Comparison of ENCODE assay signal across 8 cellular contexts in the genomic region with DNA sequence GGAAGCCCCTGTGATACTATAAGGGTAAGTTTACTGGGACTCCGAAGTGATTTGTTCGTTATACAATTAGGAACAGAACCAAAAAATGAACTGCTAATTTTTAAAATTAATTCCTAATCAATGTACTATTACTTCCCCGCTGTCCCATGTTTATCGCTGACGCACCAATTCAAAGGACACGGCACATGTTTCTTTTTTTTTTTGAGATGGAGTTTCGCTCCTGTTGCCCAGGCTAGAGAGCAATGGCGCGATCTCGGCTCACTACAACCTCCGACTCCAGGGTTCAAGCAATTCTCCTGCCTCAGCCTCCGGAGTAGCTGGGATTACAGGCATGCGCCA. TPM values are rescaled to one million over a fixed set of nuclear protein-coding genes. Genes with fewer than 3 reads are reported as not detected.
A peak's percentile ranks its signal among the peaks of the same experiment; 100 is the strongest.
DNase-seq lines count a peak whose midpoint lies in the region; ATAC-seq, FAIRE-seq and TF ChIP-seq lines count a peak whose summit lies in the region.

No MANE protein-coding gene starts in this region.

- DNase-seq in activated CD8-positive, alpha-beta memory T cell treated with anti-CD3 and anti-CD28 coated beads, Interleukin-2, amount 10 ng/mL, durations not matched to agents 7 days and 5 days = no peak
- no peak for DNase-seq in activated CD8-positive, alpha-beta memory T cell treated with anti-CD3 and anti-CD28 coated beads for 24 hours
- DNase-seq in ascending aorta (ENCODE audit: low spot score in 2 of 2) (peak in 1 of 2 donors; percentile 50), HepG2 (ENCODE audit: low spot score) (no peak), thoracic aorta (ENCODE audit: low spot score) (no peak), germinal center (ENCODE audit: low spot score) (no peak)

- peak overlapping the region; percentile 99 for H3K27ac Mint-ChIP-seq in activated CD8-positive, alpha-beta memory T cell treated with anti-CD3 and anti-CD28 coated beads, Interleukin-2, amount 10 ng/mL, durations not matched to agents 7 days and 5 days

- H3K27me3 ChIP-seq in ascending aorta (no peaks in the 10 kb centered on the region), HepG2 (ENCODE audit: control insufficient read depth in 1 of 2, insufficient read depth in 2 of 2, low read length in 2 of 2) (no peaks in the 10 kb centered on the region; a peak in 1 of 5 replicates), thoracic aorta (replicated peaks; ENCODE audit: insufficient read depth) (no peaks in the 10 kb centered on the region)

- FAIRE-seq in HepG2 (lab: Jason Lieb, UNC) = no peak

- H3K27ac ChIP-seq in ascending aorta = peak overlapping the region; percentile 99 to 100
- peak overlapping the region; percentile 100 for H3K27ac ChIP-seq in HepG2 (ENCODE audit: extremely low read length, insufficient read depth, low read length)
- peak overlapping the region; percentile 97 to 100 for H3K27ac ChIP-seq in thoracic aorta

- BruUV-seq in HepG2 (replicated peaks; lab: Mats Ljungman, UMichigan) = no TSS peak

- intact Hi-C loops in ascending aorta (cut with DNase I) (loop anchor here (5.0 kb wide), 4 partner anchors 93 to 838 kb away; partner anchors contain the start of gene KDM7A), HepG2 (cut with micrococcal nuclease; ENCODE audit: unreplicated experiment) (loop anchor here (1.0 to 10.0 kb wide), 3 partner anchors 40 to 235 kb away; partner anchors contain the start of genes UBN2 and ZC3HAV1)

- H3K4me1 Mint-ChIP-seq in activated CD8-positive, alpha-beta memory T cell treated with anti-CD3 and anti-CD28 coated beads, Interleukin-2, amount 10 ng/mL, durations not matched to agents 7 days and 5 days = peaks cover 21% of the 10 kb centered on the region

- H3K36me3 ChIP-seq in ascending aorta (no peaks in the 10 kb centered on the region), HepG2 (replicated peaks in 1 of 2; ENCODE audit: control insufficient read depth in 1 of 2, insufficient read depth in 2 of 2, low read length in 2 of 2) (no peaks in the 10 kb centered on the region), thoracic aorta (no peaks in the 10 kb centered on the region)

- no peak for TF ChIP-seq POLR2A in HepG2 (IDR thresholded peaks at IDR 0.05; ENCODE audit: insufficient read depth in 1 of 2, low read depth in 2 of 2, low read length in 2 of 2)

- peaks cover 11% of the 10 kb centered on the region for H3K36me3 Mint-ChIP-seq in activated CD8-positive, alpha-beta memory T cell treated with anti-CD3 and anti-CD28 coated beads, Interleukin-2, amount 10 ng/mL, durations not matched to agents 7 days and 5 days

- no peak for TF ChIP-seq CTCF in ascending aorta (IDR thresholded peaks at IDR 0.05)
- no peak for TF ChIP-seq CTCF in HepG2 (CRISPR knock-in tag; IDR thresholded peaks at IDR 0.05)
- no peak for TF ChIP-seq CTCF in thoracic aorta (IDR thresholded peaks at IDR 0.05)

- peak overlapping the region; percentile 87 for H3K4me2 ChIP-seq in HepG2 (ENCODE audit: low read depth, low read length)

- peaks cover 3% of the 10 kb centered on the region for H3K9me3 Mint-ChIP-seq in activated CD8-positive, alpha-beta memory T cell treated with anti-CD3 and anti-CD28 coated beads, Interleukin-2, amount 10 ng/mL, durations not matched to agents 7 days and 5 days (ENCODE audit: low read depth)

- peaks cover 5% of the 10 kb centered on the region for H3K27me3 Mint-ChIP-seq in activated CD8-positive, alpha-beta memory T cell treated with anti-CD3 and anti-CD28 coated beads, Interleukin-2, amount 10 ng/mL, durations not matched to agents 7 days and 5 days

- H3K9me3 ChIP-seq in ascending aorta (peaks cover 0 to 5% of the 10 kb centered on the region in 2 donors), HepG2 (ENCODE audit: low read length) (no peaks in the 10 kb centered on the region), thoracic aorta (no peaks in the 10 kb centered on the region)

- no peak for ATAC-seq in activated CD8-positive, alpha-beta memory T cell treated with anti-CD3 and anti-CD28 coated beads, Interleukin-2, amount 10 ng/mL, durations not matched to agents 7 days and 5 days
- no peak for ATAC-seq in HepG2
- ATAC-seq in thoracic aorta (ENCODE audit: insufficient number of reproducible peaks, low FRiP score, low read depth) = no peak
- ATAC-seq in HG03135 (IDR thresholded peaks at IDR 0.05; ENCODE audit: unreplicated experiment) = no peak
- no peak for ATAC-seq in HG02970 (IDR thresholded peaks at IDR 0.05; ENCODE audit: low FRiP score, unreplicated experiment)

- H2AFZ ChIP-seq in HepG2 (ENCODE audit: low read length) = no peak overlapping the region

- WGBS in HepG2 (ENCODE audit: low lambda C conversion rate) = 93% methylated on average over 13 of the region's 13 CpGs

- H3K4me1 ChIP-seq in ascending aorta (peaks cover 0 to 6% of the 10 kb centered on the region in 2 donors), HepG2 (ENCODE audit: insufficient read depth, low read length) (peaks cover 26% of the 10 kb centered on the region), thoracic aorta (ENCODE audit: control insufficient read depth in 1 of 2, low read depth in 2 of 2) (peaks cover 6 to 14% of the 10 kb centered on the region in 2 donors)

- POLR2A ChIA-PET in HepG2 (lab: Yijun Ruan, JAX) = interaction anchor here (0.7 to 1.6 kb wide), 11 partner anchors 9 to 206 kb away, joined by 3 to 30 read pairs (median 3); partner anchors contain the start of genes LUC7L2 and UBN2

- no peak overlapping the region for H3K9ac ChIP-seq in HepG2 (ENCODE audit: insufficient read depth, low read depth, low read length)

- no peaks in the 10 kb centered on the region for H4K20me1 ChIP-seq in HepG2 (ENCODE audit: insufficient read depth, low read length)

- H3K4me3 ChIP-seq in ascending aorta (peak overlapping the region; percentile 77 to 87), HepG2 (replicated peaks in 1 of 3; ENCODE audit: insufficient read depth in 1 of 3, low read depth in 2 of 3, low read length in 3 of 3) (peak overlapping the region; percentile 22 to 92 (median 25); a peak in 4 of 6 replicates), thoracic aorta (peak overlapping the region; percentile 83)

- H3K79me2 ChIP-seq in HepG2 (ENCODE audit: insufficient read depth, low read length) = peaks cover 12% of the 10 kb centered on the region

- CTCF ChIA-PET in activated CD8-positive, alpha-beta memory T cell treated with anti-CD3 and anti-CD28 coated beads, Interleukin-2, amount 10 ng/mL, durations not matched to agents 7 days and 5 days (lab: Charles Lee) = interaction anchor here (0.8 to 1.8 kb wide), 7 partner anchors 20 to 453 kb away, joined by 3 to 6 read pairs (median 3); partner anchors contain the start of gene LUC7L2
- CTCF ChIA-PET in HepG2 (lab: Yijun Ruan, JAX; ENCODE audit: low intra/inter-chr PET ratio, low total read pairs) = no interaction called here

- H3K4me3 Mint-ChIP-seq in activated CD8-positive, alpha-beta memory T cell treated with anti-CD3 and anti-CD28 coated beads, Interleukin-2, amount 10 ng/mL, durations not matched to agents 7 days and 5 days = peak overlapping the region; percentile 91

- in situ Hi-C loops in HepG2 (cut with HindIII; ENCODE audit: extremely low pct_ligation_motif_present, low pct_unique_long_range_greater_than_20kb) = no loop called here

- TF ChIP-seq EP300 in HepG2 (IDR thresholded peaks at IDR 0.05; ENCODE audit: low read depth in 2 of 2, low read length in 2 of 2) (no peak), HepG2 (CRISPR knock-in tag; IDR thresholded peaks at IDR 0.05; ENCODE audit: borderline replicate concordance) (no peak)

- TF ChIP-seq RAD21 in HepG2 (CRISPR knock-in tag; IDR thresholded peaks at IDR 0.05) = no peak

RNA-seq across cellular contexts. Expression of gene FMC1, which starts 1.5 kb away (rescaled TPM):
- 1 to 10 TPM; 6.6 to 7.7 TPM for total RNA-seq in activated CD8-positive, alpha-beta memory T cell treated with anti-CD3 and anti-CD28 coated beads, Interleukin-2, amount 10 ng/mL, durations not matched to agents 7 days and 5 days
- total RNA-seq in ascending aorta (not detected), HepG2 (2016; rRNA removed; fragmentation: Illumina TruSeq; extraction: Trizol) (50.7 and 59.2 TPM in 2 replicates), thoracic aorta (10 to 100 TPM in 1 of 2 donors, 1 to 10 TPM in 1; 7.9 to 11.4 TPM)
- total RNA-seq in HepG2 (2016; cell fraction: cytosol; rRNA removed; fragmentation: Illumina TruSeq; extraction: Trizol; ENCODE audit: low read depth) = 9.0 and 17.2 TPM in 2 replicates
- 53.0 and 54.3 TPM in 2 replicates for total RNA-seq in HepG2 (2016; cell fraction: insoluble cytoplasmic fraction; rRNA removed; fragmentation: Illumina TruSeq; extraction: Trizol)
- 10.5 and 14.1 TPM in 2 replicates for total RNA-seq in HepG2 (2016; cell fraction: membrane; rRNA removed; fragmentation: Illumina TruSeq; extraction: Trizol)
- total RNA-seq in HepG2 (2016; cell fraction: nucleus; rRNA removed; fragmentation: Illumina TruSeq; extraction: Trizol) = 17.0 and 26.9 TPM in 2 replicates
- 37.3 and 39.2 TPM in 2 replicates for polyA plus RNA-seq in HepG2 (2011; rRNA removed)
- polyA plus RNA-seq in HepG2 (2011; cell fraction: cytosol; rRNA removed) = 39.8 and 50.1 TPM in 2 replicates
- polyA plus RNA-seq in HepG2 (2011; cell fraction: nucleus; rRNA removed) = 10.2 and 10.4 TPM in 2 replicates
- polyA plus RNA-seq in HepG2 (2012) = 27.8 and 33.2 TPM in 2 replicates
- 6.3 and 9.9 TPM in 2 replicates for polyA plus RNA-seq in HepG2 (2016; cell fraction: cytosol; fragmentation: Illumina TruSeq; extraction: Trizol; ENCODE audit: low read depth)
- 35.3 and 35.8 TPM in 2 replicates for polyA plus RNA-seq in HepG2 (2016; cell fraction: insoluble cytoplasmic fraction; fragmentation: Illumina TruSeq; extraction: Trizol; ENCODE audit: low read depth)
- polyA plus RNA-seq in HepG2 (2016; cell fraction: membrane; fragmentation: Illumina TruSeq; extraction: Trizol; ENCODE audit: low read depth) = 7.3 and 7.8 TPM in 2 replicates
- polyA plus RNA-seq in HepG2 (2016; cell fraction: nucleus; fragmentation: Illumina TruSeq; extraction: Trizol; ENCODE audit: insufficient read depth, low read depth) = 19.2 and 21.0 TPM in 2 replicates
- polyA minus RNA-seq in HepG2 (2011; rRNA and poly(A)+ RNA removed; ENCODE audit: low replicate concordance) = 14.9 and 26.4 TPM in 2 replicates
- 3.2 and 3.4 TPM in 2 replicates for polyA minus RNA-seq in HepG2 (2011; cell fraction: cytosol; rRNA and poly(A)+ RNA removed)
- polyA minus RNA-seq in HepG2 (2011; cell fraction: nucleus; rRNA and poly(A)+ RNA removed) = 4.1 TPM in 2 replicates

RNA-seq across cellular contexts. Expression of gene LUC7L2, which starts 20.0 kb away (rescaled TPM):
- total RNA-seq in activated CD8-positive, alpha-beta memory T cell treated with anti-CD3 and anti-CD28 coated beads, Interleukin-2, amount 10 ng/mL, durations not matched to agents 7 days and 5 days = 100 to 1,000 TPM; 137 to 152 TPM
- total RNA-seq in ascending aorta (41.0 TPM), HepG2 (2016; rRNA removed; fragmentation: Illumina TruSeq; extraction: Trizol) (50.7 and 59.5 TPM in 2 replicates), thoracic aorta (100 to 1,000 TPM in 1 of 2 donors, 10 to 100 TPM in 1; 73.4 to 137 TPM)
- 9.4 and 13.3 TPM in 2 replicates for total RNA-seq in HepG2 (2016; cell fraction: cytosol; rRNA removed; fragmentation: Illumina TruSeq; extraction: Trizol; ENCODE audit: low read depth)
- 50.6 and 54.5 TPM in 2 replicates for total RNA-seq in HepG2 (2016; cell fraction: insoluble cytoplasmic fraction; rRNA removed; fragmentation: Illumina TruSeq; extraction: Trizol)
- total RNA-seq in HepG2 (2016; cell fraction: membrane; rRNA removed; fragmentation: Illumina TruSeq; extraction: Trizol) = 19.2 and 24.0 TPM in 2 replicates
- 50.0 and 54.9 TPM in 2 replicates for total RNA-seq in HepG2 (2016; cell fraction: nucleus; rRNA removed; fragmentation: Illumina TruSeq; extraction: Trizol)
- 15.9 and 17.9 TPM in 2 replicates for polyA plus RNA-seq in HepG2 (2011; rRNA removed)
- 9.5 and 11.8 TPM in 2 replicates for polyA plus RNA-seq in HepG2 (2011; cell fraction: cytosol; rRNA removed)
- polyA plus RNA-seq in HepG2 (2011; cell fraction: nucleus; rRNA removed) = 57.7 and 73.4 TPM in 2 replicates
- polyA plus RNA-seq in HepG2 (2012) = 25.8 and 32.8 TPM in 2 replicates
- polyA plus RNA-seq in HepG2 (2016; cell fraction: cytosol; fragmentation: Illumina TruSeq; extraction: Trizol; ENCODE audit: low read depth) = 3.1 and 3.2 TPM in 2 replicates
- polyA plus RNA-seq in HepG2 (2016; cell fraction: insoluble cytoplasmic fraction; fragmentation: Illumina TruSeq; extraction: Trizol; ENCODE audit: low read depth) = 56.2 and 61.3 TPM in 2 replicates
- polyA plus RNA-seq in HepG2 (2016; cell fraction: membrane; fragmentation: Illumina TruSeq; extraction: Trizol; ENCODE audit: low read depth) = 9.0 and 10.3 TPM in 2 replicates
- 70.2 and 76.0 TPM in 2 replicates for polyA plus RNA-seq in HepG2 (2016; cell fraction: nucleus; fragmentation: Illumina TruSeq; extraction: Trizol; ENCODE audit: insufficient read depth, low read depth)
- 25.3 and 62.6 TPM in 2 replicates for polyA minus RNA-seq in HepG2 (2011; rRNA and poly(A)+ RNA removed; ENCODE audit: low replicate concordance)
- polyA minus RNA-seq in HepG2 (2011; cell fraction: cytosol; rRNA and poly(A)+ RNA removed) = 11.8 and 15.0 TPM in 2 replicates
- 91.1 and 123 TPM in 2 replicates for polyA minus RNA-seq in HepG2 (2011; cell fraction: nucleus; rRNA and poly(A)+ RNA removed)

Comparison
In these comparisons a context has a peak if more than half of its experiments do, and no peak if none do; other contexts are left out.
1. H3K4me3 ChIP-seq: peak in every context shown above with its lines; median percentile 83 in thoracic aorta; 82 in ascending aorta; 25 in HepG2.